Comparison of ENCODE assay signal across 8 cellular contexts in the genomic region with DNA sequence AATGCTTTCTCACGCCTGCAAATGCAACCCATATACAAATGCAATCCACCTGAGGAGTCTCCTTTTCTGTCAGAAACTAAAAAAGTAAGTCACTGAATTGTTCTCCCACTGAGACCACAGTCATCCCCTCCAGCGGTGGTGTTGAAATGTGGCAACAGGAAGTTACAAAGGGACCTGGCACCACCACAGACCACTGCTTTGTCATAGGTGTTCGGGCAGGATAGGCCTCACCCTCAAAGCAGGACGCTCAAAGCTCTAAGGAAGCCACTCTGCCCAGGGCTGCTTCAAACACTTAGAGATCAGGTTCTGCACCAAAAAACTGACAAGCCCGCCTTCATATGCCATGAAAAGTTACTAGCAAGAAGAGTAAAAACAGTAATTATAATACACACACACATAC. TPM values are rescaled to one million over a fixed set of nuclear protein-coding genes. Genes with fewer than 3 reads are reported as not detected.
A peak's percentile ranks its signal among the peaks of the same experiment; 100 is the strongest.
DNase-seq lines count a peak whose midpoint lies in the region; ATAC-seq and TF ChIP-seq lines count a peak whose summit lies in the region.

No MANE protein-coding gene starts in this region.

- peak overlapping the region; percentile 70 for H3K4me3 Mint-ChIP-seq in activated naive CD8-positive, alpha-beta T cell treated with anti-CD3 and anti-CD28 coated beads, Interleukin-2, amount 50 U/mL, for 24 hours
- no peak overlapping the region for H3K4me3 Mint-ChIP-seq in mesothelial cell of epicardium

- H3K27me3 Mint-ChIP-seq in activated naive CD8-positive, alpha-beta T cell treated with anti-CD3 and anti-CD28 coated beads, Interleukin-2, amount 50 U/mL, for 24 hours, result no peaks in the 10 kb centered on the region
- no peaks in the 10 kb centered on the region for H3K27me3 Mint-ChIP-seq in mesothelial cell of epicardium (ENCODE audit: low read depth)

- H3K27ac Mint-ChIP-seq in activated naive CD8-positive, alpha-beta T cell treated with anti-CD3 and anti-CD28 coated beads, Interleukin-2, amount 50 U/mL, for 24 hours, result peak overlapping the region; percentile 98
- H3K27ac Mint-ChIP-seq in mesothelial cell of epicardium, result peak overlapping the region; percentile 67

- peak; percentile 72 for ATAC-seq in HG03097 (IDR thresholded peaks at IDR 0.05; ENCODE audit: low FRiP score, unreplicated experiment)
- ATAC-seq in activated naive CD8-positive, alpha-beta T cell treated with anti-CD3 and anti-CD28 coated beads, Interleukin-2, amount 50 U/mL, for 24 hours, result peak; percentile 91
- peak; percentile 91 for ATAC-seq in stimulated activated naive CD8-positive, alpha-beta T cell treated with anti-CD3 and anti-CD28 coated beads, Interleukin-15, Interleukin-2, amounts not matched to agents 100 U/mL and 50 U/mL, for 24 hours
- no peak for ATAC-seq in HG03045 (IDR thresholded peaks at IDR 0.05; ENCODE audit: unreplicated experiment)

- peaks cover 65% of the 10 kb centered on the region for H3K4me1 Mint-ChIP-seq in activated naive CD8-positive, alpha-beta T cell treated with anti-CD3 and anti-CD28 coated beads, Interleukin-2, amount 50 U/mL, for 24 hours
- peaks cover 29% of the 10 kb centered on the region for H3K4me1 Mint-ChIP-seq in mesothelial cell of epicardium

- H3K9me3 Mint-ChIP-seq in activated naive CD8-positive, alpha-beta T cell treated with anti-CD3 and anti-CD28 coated beads, Interleukin-2, amount 50 U/mL, for 24 hours, result no peaks in the 10 kb centered on the region
- H3K9me3 Mint-ChIP-seq in mesothelial cell of epicardium, result no peaks in the 10 kb centered on the region

- DNase-seq in GM12865 (ENCODE audit: low read depth) (peak; percentile 39), SW480 (ENCODE audit: low spot score) (peak; percentile 98), mesothelial cell of epicardium (ENCODE audit: low spot score in 2 of 2, unreplicated experiment in 2 of 2) (no peak), NCI-H2227 treated with DMSO at 0.1 percent for 48 hours (lab: John Stamatoyannopoulos, UW) (no peak)
- DNase-seq in activated naive CD8-positive, alpha-beta T cell treated with anti-CD3 and anti-CD28 coated beads, Interleukin-2, amount 50 U/mL, for 24 hours, result peak; percentile 76
- peak; percentile 79 for DNase-seq in stimulated activated naive CD8-positive, alpha-beta T cell treated with anti-CD3 and anti-CD28 coated beads, Interleukin-15, Interleukin-2, amounts not matched to agents 100 U/mL and 50 U/mL, for 24 hours

- H3K36me3 Mint-ChIP-seq in activated naive CD8-positive, alpha-beta T cell treated with anti-CD3 and anti-CD28 coated beads, Interleukin-2, amount 50 U/mL, for 24 hours (ENCODE audit: low read depth), result no peaks in the 10 kb centered on the region
- no peaks in the 10 kb centered on the region for H3K36me3 Mint-ChIP-seq in mesothelial cell of epicardium

- H3K4me3 ChIP-seq in GM12865 (ENCODE audit: low read depth, low read length), result no peak overlapping the region

- TF ChIP-seq CTCF in GM12865 (IDR thresholded peaks at IDR 0.05; ENCODE audit: insufficient read depth, low read depth, low read length, missing control alignments) (no peak), mesothelial cell of epicardium (IDR thresholded peaks at IDR 0.05; ENCODE audit: unreplicated experiment) (no peak)

RNA-seq across cellular contexts. Expression of a gene that starts 11.3 kb away (rescaled TPM):
- total RNA-seq in mesothelial cell of epicardium, result 23.4 to 24.4 TPM (median 23.6 TPM) in 3 replicates

Comparison
In these comparisons a context has a peak if more than half of its experiments do, and no peak if none do; other contexts are left out.
1. DNase-seq: peak in GM12865 (single experiment), SW480 (single experiment), activated naive CD8-positive, alpha-beta T cell treated with anti-CD3 and anti-CD28 coated beads, Interleukin-2, amount 50 U/mL, for 24 hours (single experiment) and stimulated activated naive CD8-positive, alpha-beta T cell treated with anti-CD3 and anti-CD28 coated beads, Interleukin-15, Interleukin-2, amounts not matched to agents 100 U/mL and 50 U/mL, for 24 hours (single experiment); none in mesothelial cell of epicardium (0 of 2) and NCI-H2227 treated with DMSO at 0.1 percent for 48 hours (single experiment).